7 cellular contexts compared by ENCODE assay signal in the genomic region with DNA sequence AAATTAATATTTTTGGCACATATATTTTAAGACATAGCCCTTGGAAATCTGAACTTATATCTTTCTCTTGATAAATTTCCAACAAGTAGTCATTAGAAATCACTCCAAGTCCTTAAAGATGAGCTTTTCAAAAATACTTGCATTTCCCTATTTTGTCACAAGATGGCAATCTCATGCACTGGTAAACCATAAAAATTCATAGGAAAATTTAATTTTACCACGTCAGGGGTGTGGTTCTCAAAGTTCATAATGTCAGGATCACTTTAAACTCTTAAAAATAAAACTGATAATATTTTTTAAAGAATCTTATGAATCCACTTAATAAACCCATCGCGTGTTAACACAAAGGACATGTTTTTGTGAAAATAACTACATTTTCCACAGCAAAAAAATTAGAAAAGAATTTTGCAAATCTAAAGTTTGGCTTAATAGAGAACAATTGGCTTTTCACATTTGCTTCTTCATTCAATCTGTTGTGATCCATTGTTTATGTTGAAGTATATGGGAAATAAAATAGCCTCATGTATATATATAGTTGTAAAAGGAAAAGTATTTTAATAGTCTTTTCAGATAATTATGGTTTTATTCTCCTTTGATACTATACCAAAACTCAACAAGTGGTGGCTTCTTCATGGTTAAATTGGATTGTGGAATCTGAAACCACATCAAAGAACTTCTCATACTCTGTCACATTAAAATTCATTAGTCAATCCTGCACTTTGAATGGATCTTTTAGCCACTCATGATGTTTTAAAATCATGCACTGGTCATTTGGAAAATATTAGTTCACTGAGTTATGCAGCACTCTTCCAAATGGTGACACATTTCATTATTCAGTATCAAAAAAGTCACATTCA.
DNase-seq lines count a peak whose midpoint lies in the region; ATAC-seq, FAIRE-seq and TF ChIP-seq lines count a peak whose summit lies in the region.

No MANE protein-coding gene starts in this region.

- intact Hi-C loops in mucosa of descending colon (cut with DNase I, micrococcal nuclease) = loop anchor here (10.0 kb wide), 3 partner anchors 170 to 940 kb away; partner anchors contain the start of gene CADM1 (in 2 of the 2)
- intact Hi-C loops in activated naive CD4-positive, alpha-beta T cell treated with anti-CD3 and anti-CD28 coated beads for 36 hours (cut with micrococcal nuclease) = loop anchor here (1.0 to 5.0 kb wide), 3 partner anchors 167 to 941 kb away; partner anchors contain the start of gene CADM1

- CTCF ChIA-PET in activated naive CD4-positive, alpha-beta T cell treated with anti-CD3 and anti-CD28 coated beads for 36 hours (lab: Charles Lee) = interaction anchor here (1.0 kb wide), 1 partner anchor 10 kb away, joined by 5 read pairs; no protein-coding TSS in a partner anchor

- no peak for ATAC-seq in mucosa of descending colon

- H3K36me3 ChIP-seq in bronchial epithelial cell (ENCODE audit: control insufficient read depth, insufficient read depth, low read length) (no peaks in the 10 kb centered on the region), mucosa of descending colon (ENCODE audit: low read depth) (no peaks in the 10 kb centered on the region)

- H3K27ac Mint-ChIP-seq in activated naive CD4-positive, alpha-beta T cell treated with anti-CD3 and anti-CD28 coated beads for 36 hours = no peak overlapping the region

- no peaks in the 10 kb centered on the region for H3K36me3 Mint-ChIP-seq in activated naive CD4-positive, alpha-beta T cell treated with anti-CD3 and anti-CD28 coated beads for 36 hours (ENCODE audit: low read depth)

- no peaks in the 10 kb centered on the region for H3K9me3 ChIP-seq in mucosa of descending colon

- no peak overlapping the region for H3K4me3 ChIP-seq in bronchial epithelial cell (ENCODE audit: low read depth, low read length)
- no peak overlapping the region for H3K4me3 ChIP-seq in mucosa of descending colon

- H3K4me1 Mint-ChIP-seq in activated naive CD4-positive, alpha-beta T cell treated with anti-CD3 and anti-CD28 coated beads for 36 hours (ENCODE audit: low read depth) = no peaks in the 10 kb centered on the region

- H3K27me3 Mint-ChIP-seq in activated naive CD4-positive, alpha-beta T cell treated with anti-CD3 and anti-CD28 coated beads for 36 hours (ENCODE audit: low read depth) = peaks cover 7% of the 10 kb centered on the region

- H3K4me1 ChIP-seq in mucosa of descending colon (ENCODE audit: low read depth) = no peaks in the 10 kb centered on the region

- no peaks in the 10 kb centered on the region for H3K9me3 Mint-ChIP-seq in activated naive CD4-positive, alpha-beta T cell treated with anti-CD3 and anti-CD28 coated beads for 36 hours

- peak; percentile 37; the same call in 1 of the 2 replicates for TF ChIP-seq CTCF in GM12874 (IDR thresholded peaks at IDR 0.05; ENCODE audit: insufficient read depth, low read depth, low read length)
- TF ChIP-seq CTCF in bronchial epithelial cell (IDR thresholded peaks at IDR 0.05; ENCODE audit: insufficient read depth, low read length, severe bottlenecking) = peak; percentile 34
- peak; percentile 50 for TF ChIP-seq CTCF in mucosa of descending colon (IDR thresholded peaks at IDR 0.05)

- no peaks in the 10 kb centered on the region for H3K27me3 ChIP-seq in bronchial epithelial cell (ENCODE audit: control insufficient read depth, insufficient read depth, low read length)

- DNase-seq in NCI-H1105 treated with DMSO at 0.1 percent for 48 hours (lab: John Stamatoyannopoulos, UW) (peak; percentile 57), bronchial epithelial cell (ENCODE audit: low read depth) (peak; percentile 53), mucosa of descending colon (no peak), NCI-H2107 (lab: John Stamatoyannopoulos, UW) (no peak), caudate nucleus (lab: John Stamatoyannopoulos, UW) (no peak)
- no peak for DNase-seq in activated naive CD4-positive, alpha-beta T cell treated with anti-CD3 and anti-CD28 coated beads for 36 hours

- H3K4me3 Mint-ChIP-seq in activated naive CD4-positive, alpha-beta T cell treated with anti-CD3 and anti-CD28 coated beads for 36 hours = no peak overlapping the region

- H3K27ac ChIP-seq in caudate nucleus (ENCODE audit: low read depth, low read length) = no peak overlapping the region

- FAIRE-seq in bronchial epithelial cell (lab: Jason Lieb, UNC) = no peak

Comparison
In these comparisons a context has a peak if more than half of its experiments do, and no peak if none do; other contexts are left out.
1. DNase-seq: peak in NCI-H1105 treated with DMSO at 0.1 percent for 48 hours (single experiment) and bronchial epithelial cell (single experiment); none in mucosa of descending colon (0 of 3), NCI-H2107 (single experiment), caudate nucleus (0 of 61) and activated naive CD4-positive, alpha-beta T cell treated with anti-CD3 and anti-CD28 coated beads for 36 hours (single experiment).
2. Peak in every context shown above with its lines, with median percentiles within 50 percentile points of each other: CTCF ChIP-seq.